Comparison of ENCODE assay signal across 21 cellular contexts in the genomic region with DNA sequence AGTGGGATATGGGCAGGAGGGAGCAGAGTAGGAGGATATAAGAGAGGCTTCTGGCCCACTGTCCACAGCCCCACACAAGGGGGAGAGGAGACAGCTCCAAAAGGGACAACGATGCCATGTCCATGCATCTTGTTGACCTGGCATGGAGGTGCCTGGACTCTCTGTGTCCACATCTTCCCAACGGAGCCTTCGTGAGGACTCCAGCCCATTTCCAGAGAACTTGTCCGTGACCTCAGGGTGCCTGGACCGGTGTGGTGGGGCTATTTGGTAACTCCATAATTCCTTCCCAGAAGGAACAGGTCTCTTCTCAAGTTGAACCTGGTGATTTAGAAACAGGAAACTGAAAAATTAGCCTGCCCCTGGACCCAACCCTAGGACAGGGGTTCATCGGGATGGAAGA.
"Had no signal": no experiment of that assay in that cellular context is flagged by ENCODE, and none has a peak within 500 bp of the region (broad histone marks: within the 10 kb centered on the region; RNA-seq: fewer than 3 reads in every experiment).

No MANE protein-coding gene starts in this region.

- H3K27me3 ChIP-seq: right lobe of liver, thyroid gland had no signal

- H3K4me1 ChIP-seq: heart right ventricle, lower lobe of right lung, right lobe of liver, thyroid gland had no signal

- DNase-seq: activated CD4-positive, alpha-beta memory T cell treated with anti-CD3 and anti-CD28 coated beads, Interleukin-2, amount 10 ng/mL, durations not matched to agents 7 days and 5 days; activated CD4-positive, alpha-beta T cell treated with anti-CD3 and anti-CD28 coated beads for 1 hour; activated CD4-positive, alpha-beta T cell treated with anti-CD3 and anti-CD28 coated beads, Interleukin-2, amount 10 ng/mL, durations not matched to agents 7 days and 5 days; activated effector memory CD4-positive, alpha-beta T cell treated with Interleukin-2 at 50 U/mL for 16 hours; activated naive CD4-positive, alpha-beta T cell treated with Interleukin-2 at 50 U/mL for 16 hours; cortex of kidney; foreskin fibroblast; heart right ventricle; lower lobe of right lung; mesenchymal stem cell; right lobe of liver; stimulated activated CD4-positive, alpha-beta T cell treated with anti-CD3 and anti-CD28 coated beads, Interleukin-4, amount 100 ng/mL, for 24 hours; stimulated activated naive CD8-positive, alpha-beta T cell treated with anti-CD3 and anti-CD28 coated beads, Interleukin-15, amount 100 ng/mL, for 72 hours; T-helper 2 cell; thyroid gland had no signal

- H3K4me1 Mint-ChIP-seq: activated CD4-positive, alpha-beta memory T cell treated with anti-CD3 and anti-CD28 coated beads, Interleukin-2, amount 10 ng/mL, durations not matched to agents 7 days and 5 days; activated CD4-positive, alpha-beta T cell treated with anti-CD3 and anti-CD28 coated beads, Interleukin-2, amount 10 ng/mL, durations not matched to agents 7 days and 5 days; stimulated activated effector memory CD8-positive, alpha-beta T cell treated with anti-CD3 and anti-CD28 coated beads, Interleukin-12 subunit alpha, Interleukin-12 subunit beta, amount 100 ng/mL, for 72 hours; stimulated activated naive CD8-positive, alpha-beta T cell treated with anti-CD3 and anti-CD28 coated beads, Interleukin-15, amount 100 ng/mL, for 72 hours had no signal

- ATAC-seq: esophagus mucosa; heart right ventricle; stimulated activated naive CD8-positive, alpha-beta T cell treated with anti-CD3 and anti-CD28 coated beads, Interleukin-15, amount 100 ng/mL, for 72 hours; WTC11 had no signal

- H3K9me3 Mint-ChIP-seq: activated CD4-positive, alpha-beta memory T cell treated with anti-CD3 and anti-CD28 coated beads, Interleukin-2, amount 10 ng/mL, durations not matched to agents 7 days and 5 days; activated CD4-positive, alpha-beta T cell treated with anti-CD3 and anti-CD28 coated beads, Interleukin-2, amount 10 ng/mL, durations not matched to agents 7 days and 5 days; natural killer cell treated with Interleukin-12 subunit alpha and Interleukin-12 subunit beta and Interleukin-15 and Interleukin-18, amount 100 ng/mL, for 72 hours; stimulated activated effector memory CD8-positive, alpha-beta T cell treated with anti-CD3 and anti-CD28 coated beads, Interleukin-12 subunit alpha, Interleukin-12 subunit beta, amount 100 ng/mL, for 72 hours; stimulated activated naive CD8-positive, alpha-beta T cell treated with anti-CD3 and anti-CD28 coated beads, Interleukin-15, amount 100 ng/mL, for 72 hours had no signal

- H3K9me3 ChIP-seq: heart right ventricle, lower lobe of right lung, right lobe of liver, thyroid gland had no signal

- H3K27ac Mint-ChIP-seq: activated CD4-positive, alpha-beta memory T cell treated with anti-CD3 and anti-CD28 coated beads, Interleukin-2, amount 10 ng/mL, durations not matched to agents 7 days and 5 days; activated CD4-positive, alpha-beta T cell treated with anti-CD3 and anti-CD28 coated beads, Interleukin-2, amount 10 ng/mL, durations not matched to agents 7 days and 5 days; activated naive CD8-positive, alpha-beta T cell; natural killer cell treated with Interleukin-12 subunit alpha and Interleukin-12 subunit beta and Interleukin-15 and Interleukin-18, amount 100 ng/mL, for 72 hours; stimulated activated effector memory CD8-positive, alpha-beta T cell treated with anti-CD3 and anti-CD28 coated beads, Interleukin-12 subunit alpha, Interleukin-12 subunit beta, amount 100 ng/mL, for 72 hours; stimulated activated naive CD8-positive, alpha-beta T cell treated with anti-CD3 and anti-CD28 coated beads, Interleukin-15, amount 100 ng/mL, for 72 hours; WTC11 had no signal

- H3K36me3 Mint-ChIP-seq: activated naive CD8-positive, alpha-beta T cell; natural killer cell treated with Interleukin-12 subunit alpha and Interleukin-12 subunit beta and Interleukin-15 and Interleukin-18, amount 100 ng/mL, for 72 hours; stimulated activated effector memory CD8-positive, alpha-beta T cell treated with anti-CD3 and anti-CD28 coated beads, Interleukin-12 subunit alpha, Interleukin-12 subunit beta, amount 100 ng/mL, for 72 hours; WTC11 had no signal

- H3K27ac ChIP-seq: heart right ventricle, lower lobe of right lung, right lobe of liver, thyroid gland had no signal

- H3K4me3 ChIP-seq: heart right ventricle, lower lobe of right lung, right lobe of liver, skin epidermis, thyroid gland had no signal

- H3K36me3 ChIP-seq: heart right ventricle, lower lobe of right lung, right lobe of liver, thyroid gland had no signal

- H3K4me3 Mint-ChIP-seq: activated CD4-positive, alpha-beta memory T cell treated with anti-CD3 and anti-CD28 coated beads, Interleukin-2, amount 10 ng/mL, durations not matched to agents 7 days and 5 days; activated CD4-positive, alpha-beta T cell treated with anti-CD3 and anti-CD28 coated beads, Interleukin-2, amount 10 ng/mL, durations not matched to agents 7 days and 5 days; activated naive CD8-positive, alpha-beta T cell; natural killer cell treated with Interleukin-12 subunit alpha and Interleukin-12 subunit beta and Interleukin-15 and Interleukin-18, amount 100 ng/mL, for 72 hours; stimulated activated effector memory CD8-positive, alpha-beta T cell treated with anti-CD3 and anti-CD28 coated beads, Interleukin-12 subunit alpha, Interleukin-12 subunit beta, amount 100 ng/mL, for 72 hours; stimulated activated naive CD8-positive, alpha-beta T cell treated with anti-CD3 and anti-CD28 coated beads, Interleukin-15, amount 100 ng/mL, for 72 hours; WTC11 had no signal

- H3K27me3 Mint-ChIP-seq: activated CD4-positive, alpha-beta memory T cell treated with anti-CD3 and anti-CD28 coated beads, Interleukin-2, amount 10 ng/mL, durations not matched to agents 7 days and 5 days; activated CD4-positive, alpha-beta T cell treated with anti-CD3 and anti-CD28 coated beads, Interleukin-2, amount 10 ng/mL, durations not matched to agents 7 days and 5 days; stimulated activated naive CD8-positive, alpha-beta T cell treated with anti-CD3 and anti-CD28 coated beads, Interleukin-15, amount 100 ng/mL, for 72 hours had no signal
